22 cellular contexts compared by ENCODE assay signal in the genomic region with DNA sequence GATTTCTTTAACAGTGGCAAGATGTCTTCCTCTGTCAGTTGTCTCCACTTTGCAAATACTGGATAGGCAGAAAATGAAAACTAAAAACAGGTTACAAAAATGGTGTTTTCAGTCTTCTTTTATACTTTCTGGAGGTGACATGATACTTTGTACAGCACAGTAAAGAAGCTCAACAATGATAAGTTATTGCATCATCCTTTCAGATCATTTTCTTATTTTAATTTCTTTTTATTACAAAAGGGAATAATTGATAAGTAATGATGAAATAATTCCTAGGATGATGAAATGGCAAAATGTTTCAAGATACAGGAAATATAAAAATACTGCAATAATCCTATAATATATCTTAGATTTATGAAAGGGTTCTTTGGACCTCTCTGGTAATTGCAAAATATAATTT. TPM values are rescaled to one million over a fixed set of nuclear protein-coding genes. Genes with fewer than 3 reads are reported as not detected.
DNase-seq lines count a peak whose midpoint lies in the region; ATAC-seq, FAIRE-seq and TF ChIP-seq lines count a peak whose summit lies in the region.
"Had no signal": no experiment of that assay in that cellular context is flagged by ENCODE, and none has a peak within 500 bp of the region (broad histone marks: within the 10 kb centered on the region; RNA-seq: fewer than 3 reads in every experiment).

No MANE protein-coding gene starts in this region.

- H3K27me3 ChIP-seq in Panc1 (ENCODE audit: control insufficient read depth, insufficient read depth, low read length) (no peaks in the 10 kb centered on the region), breast epithelium (no peaks in the 10 kb centered on the region)
- no peaks in the 10 kb centered on the region for H3K27me3 ChIP-seq in CD4-positive, alpha-beta T cell (ENCODE audit: control insufficient read depth, insufficient read depth, low read length)
- H3K27me3 ChIP-seq: SJSA1 had no signal

- in situ Hi-C loops in Panc1 (cut with HindIII; ENCODE audit: low pct_unique_long_range_greater_than_20kb, low sequenced_read_pairs), result no loop called here

- H3K9me3 Mint-ChIP-seq in activated CD4-positive, alpha-beta T cell treated with anti-CD3 and anti-CD28 coated beads for 36 hours (ENCODE audit: low read depth), result no peaks in the 10 kb centered on the region
- no peaks in the 10 kb centered on the region for H3K9me3 Mint-ChIP-seq in CD4-positive, alpha-beta T cell

- no peak overlapping the region for H3K4me3 Mint-ChIP-seq in activated CD4-positive, alpha-beta T cell treated with anti-CD3 and anti-CD28 coated beads for 36 hours
- H3K4me3 Mint-ChIP-seq in CD4-positive, alpha-beta T cell, result no peak overlapping the region
- H3K4me3 Mint-ChIP-seq: B cell had no signal

- BruUV-seq in Panc1 (replicated peaks; lab: Mats Ljungman, UMichigan), result no TSS peak

- H3K9me3 ChIP-seq in Panc1 (ENCODE audit: control insufficient read depth, insufficient read depth, low read depth, low read length) (no peaks in the 10 kb centered on the region), breast epithelium (no peaks in the 10 kb centered on the region)
- H3K9me3 ChIP-seq in CD4-positive, alpha-beta T cell (ENCODE audit: control insufficient read depth, low read length), result no peaks in the 10 kb centered on the region
- H3K9me3 ChIP-seq: Caco-2, SJSA1 had no signal

- no peaks in the 10 kb centered on the region for H3K27me3 Mint-ChIP-seq in activated CD4-positive, alpha-beta T cell treated with anti-CD3 and anti-CD28 coated beads for 36 hours
- no peaks in the 10 kb centered on the region for H3K27me3 Mint-ChIP-seq in CD4-positive, alpha-beta T cell
- H3K27me3 Mint-ChIP-seq: B cell had no signal

- H3K4me3 ChIP-seq in Panc1 (ENCODE audit: low read depth in 2 of 2, low read length in 2 of 2) (no peak overlapping the region), breast epithelium (no peak overlapping the region)
- H3K4me3 ChIP-seq: GM12878, PC-9, SJSA1 had no signal

- FAIRE-seq in A204.1 (lab: Jason Lieb, UNC) (peak; percentile 87), endometrium (lab: Jason Lieb, UNC) (peak; percentile 81)

- H3K36me3 ChIP-seq in Panc1 (ENCODE audit: control insufficient read depth, insufficient read depth, low read length) (peaks cover 39% of the 10 kb centered on the region), breast epithelium (no peaks in the 10 kb centered on the region)

- peak overlapping the region; percentile 40 for H3K27ac Mint-ChIP-seq in activated CD4-positive, alpha-beta T cell treated with anti-CD3 and anti-CD28 coated beads for 36 hours
- no peak overlapping the region for H3K27ac Mint-ChIP-seq in CD4-positive, alpha-beta T cell
- H3K27ac Mint-ChIP-seq: B cell had no signal

- no peak for DNase-seq in activated CD4-positive, alpha-beta T cell treated with anti-CD3 and anti-CD28 coated beads for 36 hours
- no peak for DNase-seq in activated CD4-positive, alpha-beta T cell treated with anti-CD3 and anti-CD28 coated beads, Interleukin-2, amount 50 U/mL, for 48 hours
- DNase-seq in Panc1 (ENCODE audit: low read depth, low spot score) (no peak), NCI-H524 (lab: John Stamatoyannopoulos, UW) (no peak), breast epithelium (ENCODE audit: low spot score in 2 of 2) (no peak)
- no peak for DNase-seq in CD4-positive, alpha-beta T cell
- DNase-seq: Caco-2, GOT3, KG1, MV-4-11, NCI-H1417, NCI-H187, NCI-H2107, NCI-H2227 treated with DMSO at 0.1 percent for 48 hours, NCI-H524 treated with DMSO at 0.1 percent for 48 hours, PC-9 had no signal

- no peak for TF ChIP-seq POLR2A in breast epithelium (IDR thresholded peaks at IDR 0.05)

- CTCF ChIA-PET in activated CD4-positive, alpha-beta T cell treated with anti-CD3 and anti-CD28 coated beads for 36 hours (lab: Charles Lee), result no interaction called here
- CTCF ChIA-PET in Panc1 (lab: Charles Lee), result no interaction called here
- CTCF ChIA-PET in CD4-positive, alpha-beta T cell (lab: Charles Lee), result no interaction called here

- POLR2A ChIA-PET in activated CD4-positive, alpha-beta T cell treated with anti-CD3 and anti-CD28 coated beads for 36 hours (lab: Charles Lee), result no interaction called here
- POLR2A ChIA-PET in Panc1 (lab: Charles Lee), result no interaction called here
- POLR2A ChIA-PET in CD4-positive, alpha-beta T cell (lab: Charles Lee), result no interaction called here

- H3K27ac ChIP-seq in Panc1 (ENCODE audit: low read length), result peak overlapping the region; percentile 17; the same call in 1 of the 2 replicates
- H3K27ac ChIP-seq in CD4-positive, alpha-beta T cell (ENCODE audit: low read depth, low read length), result no peak overlapping the region
- H3K27ac ChIP-seq in breast epithelium, result no peak overlapping the region
- H3K27ac ChIP-seq: 22Rv1, PC-9, SJSA1 had no signal

- intact Hi-C loops in activated CD4-positive, alpha-beta T cell treated with anti-CD3 and anti-CD28 coated beads for 36 hours (cut with DNase I, micrococcal nuclease), result no loop called here
- intact Hi-C loops in Panc1 (cut with micrococcal nuclease; ENCODE audit: unreplicated experiment), result no loop called here
- intact Hi-C loops in CD4-positive, alpha-beta T cell (cut with DNase I, micrococcal nuclease), result no loop called here
- intact Hi-C loops in breast epithelium (cut with DNase I; ENCODE audit: low total_unique reads), result no loop called here

- TF ChIP-seq CTCF in Panc1 (IDR thresholded peaks at IDR 0.05), result no peak
- no peak for TF ChIP-seq CTCF in CD4-positive, alpha-beta T cell (IDR thresholded peaks at IDR 0.05)
- no peak for TF ChIP-seq CTCF in breast epithelium (IDR thresholded peaks at IDR 0.05)

- no peak for ATAC-seq in activated CD4-positive, alpha-beta T cell treated with anti-CD3 and anti-CD28 coated beads for 36 hours
- no peak for ATAC-seq in Panc1
- no peak for ATAC-seq in CD4-positive, alpha-beta T cell (ENCODE audit: poor library complexity)

- H3K4me1 Mint-ChIP-seq in activated CD4-positive, alpha-beta T cell treated with anti-CD3 and anti-CD28 coated beads for 36 hours, result peaks cover 2% of the 10 kb centered on the region
- no peaks in the 10 kb centered on the region for H3K4me1 Mint-ChIP-seq in CD4-positive, alpha-beta T cell (ENCODE audit: low read depth)
- H3K4me1 Mint-ChIP-seq: B cell had no signal

- peaks cover 53% of the 10 kb centered on the region for H3K36me3 Mint-ChIP-seq in activated CD4-positive, alpha-beta T cell treated with anti-CD3 and anti-CD28 coated beads for 36 hours (ENCODE audit: low read depth)
- peaks cover 91% of the 10 kb centered on the region for H3K36me3 Mint-ChIP-seq in CD4-positive, alpha-beta T cell (ENCODE audit: low read depth)

- H3K4me1 ChIP-seq in Panc1 (ENCODE audit: control insufficient read depth, insufficient read depth, low read length) (no peaks in the 10 kb centered on the region), breast epithelium (no peaks in the 10 kb centered on the region)
- H3K4me1 ChIP-seq: Caco-2 had no signal

RNA-seq across cellular contexts. Expression of a gene that starts 16.5 kb away (rescaled TPM):
- 10 to 100 TPM in 1 of 2 experiments, 1 to 10 TPM in 1; 9.8 to 13.5 TPM for total RNA-seq in activated CD4-positive, alpha-beta T cell treated with anti-CD3 and anti-CD28 coated beads for 36 hours
- total RNA-seq in Panc1 (2021; ENCODE audit: unreplicated experiment) (8.1 TPM), breast epithelium (10 to 100 TPM; 14.1 to 19.8 (median 16.1) TPM)
- polyA plus RNA-seq in Panc1 (2012; ENCODE audit: insufficient read length), result 4.1 TPM
- 10 to 100 TPM; 23.0 to 26.6 TPM for total RNA-seq in CD4-positive, alpha-beta T cell
